In genomic region chr9:27436234-27436633, GRCh38 we compare ENCODE assay signal across 1 cellular context.
A peak's percentile ranks its signal among the peaks of the same experiment; 100 is the strongest.
TF ChIP-seq lines count a peak whose summit lies in the region.

No MANE protein-coding gene starts in this region.

TF ChIP-seq in HepG2, 621 proteins besides CTCF, POLR2A, EP300 and RAD21 (continued from another document and continues in another):
- no peak for TF ChIP-seq SNAPC4 (CRISPR knock-in tag; IDR thresholded peaks at IDR 0.05)
- TF ChIP-seq ZNF576 (CRISPR knock-in tag; IDR thresholded peaks at IDR 0.05), result no peak
- TF ChIP-seq ARID2 (CRISPR knock-in tag; IDR thresholded peaks at IDR 0.05; ENCODE audit: borderline replicate concordance), result no peak
- TF ChIP-seq CENPT (CRISPR knock-in tag; IDR thresholded peaks at IDR 0.05; ENCODE audit: low read depth), result no peak
- no peak for TF ChIP-seq MTF2 (CRISPR knock-in tag; IDR thresholded peaks at IDR 0.05; ENCODE audit: borderline replicate concordance)
- TF ChIP-seq JUND (CRISPR knock-in tag; IDR thresholded peaks at IDR 0.05), result peak; percentile 62; the same call in 1 of the 2 replicates
- no peak for TF ChIP-seq ZIK1 (CRISPR knock-in tag; IDR thresholded peaks at IDR 0.05; ENCODE audit: borderline replicate concordance, low read depth)
- TF ChIP-seq ELK4 (CRISPR knock-in tag; IDR thresholded peaks at IDR 0.05; ENCODE audit: borderline replicate concordance), result no peak
- TF ChIP-seq RBM22 (optimal IDR thresholded peaks at IDR 0.05; ENCODE audit: low read length), result no peak
- TF ChIP-seq NFYB (CRISPR knock-in tag; IDR thresholded peaks at IDR 0.05), result peak; percentile 51
- 0 out of 2 replicates have a peak, but pooled peaks have one; percentile 63 for TF ChIP-seq HOXA7 (CRISPR knock-in tag; IDR thresholded peaks at IDR 0.05)
- no peak for TF ChIP-seq ZNF496 (CRISPR knock-in tag; IDR thresholded peaks at IDR 0.05; ENCODE audit: insufficient replicate concordance)
- peak; percentile 63 for TF ChIP-seq MED1 (CRISPR knock-in tag; IDR thresholded peaks at IDR 0.05)
- TF ChIP-seq ZNF720 (CRISPR knock-in tag; IDR thresholded peaks at IDR 0.05), result no peak
- TF ChIP-seq DZIP1 (CRISPR knock-in tag; IDR thresholded peaks at IDR 0.05), result no peak
- no peak for TF ChIP-seq ZNF75D (CRISPR knock-in tag; IDR thresholded peaks at IDR 0.05; ENCODE audit: borderline replicate concordance)
- no peak for TF ChIP-seq CREBL2 (CRISPR knock-in tag; IDR thresholded peaks at IDR 0.05; ENCODE audit: borderline replicate concordance)
- TF ChIP-seq ZNF256 (CRISPR knock-in tag; conservative IDR thresholded peaks at IDR 0.05), result no peak
- no peak for TF ChIP-seq ZNF383 (CRISPR knock-in tag; IDR thresholded peaks at IDR 0.05; ENCODE audit: borderline replicate concordance)
- peak; percentile 99 for TF ChIP-seq SOX5 (CRISPR knock-in tag; IDR thresholded peaks at IDR 0.05; ENCODE audit: borderline replicate concordance)
- no peak for TF ChIP-seq RNF219 (CRISPR knock-in tag; IDR thresholded peaks at IDR 0.05)
- no peak for TF ChIP-seq CHD2 (IDR thresholded peaks at IDR 0.05; ENCODE audit: low read depth, low read length)
- TF ChIP-seq SMAD3 (CRISPR knock-in tag; IDR thresholded peaks at IDR 0.05), result peak; percentile 89; the same call in 1 of the 2 replicates
- TF ChIP-seq ZNF615 (CRISPR knock-in tag; IDR thresholded peaks at IDR 0.05; ENCODE audit: borderline replicate concordance), result no peak
- TF ChIP-seq KAT8 (CRISPR knock-in tag; IDR thresholded peaks at IDR 0.05), result peak; percentile 55; the same call in 1 of the 2 replicates
- no peak for TF ChIP-seq ZNF430 (CRISPR knock-in tag; IDR thresholded peaks at IDR 0.05)
- no peak for TF ChIP-seq ZC3H13 (CRISPR knock-in tag; IDR thresholded peaks at IDR 0.05)
- TF ChIP-seq PBX2 (CRISPR knock-in tag; IDR thresholded peaks at IDR 0.05), result no peak
- no peak for TF ChIP-seq MYNN (CRISPR knock-in tag; IDR thresholded peaks at IDR 0.05; ENCODE audit: low read depth)
- TF ChIP-seq ZC3H4 (CRISPR knock-in tag; IDR thresholded peaks at IDR 0.05; ENCODE audit: borderline replicate concordance), result no peak
- TF ChIP-seq ZNF639 (CRISPR knock-in tag; conservative IDR thresholded peaks at IDR 0.05), result no peak
- no peak for TF ChIP-seq TCF12 (IDR thresholded peaks at IDR 0.05)
- TF ChIP-seq TCF12 (CRISPR knock-in tag; IDR thresholded peaks at IDR 0.05), result peak; percentile 48; the same call in 1 of the 2 replicates
- TF ChIP-seq TERF1 (CRISPR knock-in tag; IDR thresholded peaks at IDR 0.05), result no peak
- no peak for TF ChIP-seq RBM39 (IDR thresholded peaks at IDR 0.05; ENCODE audit: low read depth, low read length, poor library complexity, severe bottlenecking)
- no peak for TF ChIP-seq NFE2L2 (IDR thresholded peaks at IDR 0.05; ENCODE audit: low read length)
- TF ChIP-seq ZNF790 (CRISPR knock-in tag; IDR thresholded peaks at IDR 0.05; ENCODE audit: borderline replicate concordance), result no peak
- no peak for TF ChIP-seq STAG1 (CRISPR knock-in tag; IDR thresholded peaks at IDR 0.05)
- TF ChIP-seq TRAFD1 (CRISPR knock-in tag; IDR thresholded peaks at IDR 0.05; ENCODE audit: borderline replicate concordance), result no peak
